ENCODE assay signal across 8 cellular contexts in the genomic region with DNA sequence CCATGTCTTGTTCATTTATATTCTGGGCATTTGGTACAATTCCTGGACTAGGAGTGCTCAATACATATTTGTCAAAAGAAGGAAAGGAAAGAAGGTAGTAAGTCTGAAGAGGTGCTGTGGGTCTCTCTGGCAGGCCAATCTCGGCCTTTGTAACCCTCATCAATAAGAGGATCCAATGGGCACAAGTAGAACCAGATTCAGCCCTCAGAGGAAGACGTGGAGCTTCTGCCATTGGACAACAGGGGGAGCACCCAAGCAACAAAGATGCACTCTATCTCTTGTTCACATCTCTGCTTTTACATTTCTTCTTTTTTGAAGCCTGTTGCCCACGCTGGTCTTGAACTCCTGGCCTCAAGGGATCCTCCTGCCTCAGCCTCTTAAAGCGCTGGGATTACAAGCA. TPM values are rescaled to one million over a fixed set of nuclear protein-coding genes. Genes with fewer than 3 reads are reported as not detected.
DNase-seq lines count a peak whose midpoint lies in the region; ATAC-seq, FAIRE-seq and TF ChIP-seq lines count a peak whose summit lies in the region.

No MANE protein-coding gene starts in this region.

- H3K27ac Mint-ChIP-seq in glutamatergic neuron (ENCODE audit: unreplicated experiment): no peak overlapping the region

- H3K36me3 Mint-ChIP-seq in glutamatergic neuron (ENCODE audit: unreplicated experiment): no peaks in the 10 kb centered on the region

- peaks cover 2% of the 10 kb centered on the region for H3K27me3 Mint-ChIP-seq in glutamatergic neuron (ENCODE audit: unreplicated experiment)

- peak; percentile 27 for TF ChIP-seq CTCF in glutamatergic neuron (IDR thresholded peaks at IDR 0.05; ENCODE audit: partially characterized antibody, unreplicated experiment)

- peaks cover 3% of the 10 kb centered on the region for H3K4me1 Mint-ChIP-seq in glutamatergic neuron (ENCODE audit: low read depth, unreplicated experiment)

- no peak for ATAC-seq in HG03025 (IDR thresholded peaks at IDR 0.05; ENCODE audit: low FRiP score, unreplicated experiment)

- peaks cover 6% of the 10 kb centered on the region for H3K9me3 Mint-ChIP-seq in glutamatergic neuron (ENCODE audit: unreplicated experiment)

- no peak overlapping the region for H3K4me3 Mint-ChIP-seq in glutamatergic neuron (ENCODE audit: unreplicated experiment)

- no peak for FAIRE-seq in urothelium cell line (lab: Jason Lieb, UNC)

- DNase-seq in NCI-H146 treated with DMSO at 0.1 percent for 48 hours (lab: John Stamatoyannopoulos, UW; ENCODE audit: unreplicated experiment) (peak; percentile 6), NCI-H146 (lab: John Stamatoyannopoulos, UW) (no peak), NAMALWA (ENCODE audit: low spot score) (peak; percentile 78), glutamatergic neuron (no peak), urothelium cell line (ENCODE audit: low spot score) (peak; percentile 12), HK-2 (ENCODE audit: unreplicated experiment) (no peak)
- DNase-seq in activated CD8-positive, alpha-beta memory T cell treated with anti-CD3 and anti-CD28 coated beads, Interleukin-2, amount 50 U/mL, for 4 hours: peak; percentile 34

RNA-seq across cellular contexts. Expression of gene VPS11, which starts 2.2 kb away (rescaled TPM):
- total RNA-seq in glutamatergic neuron (ENCODE audit: unreplicated experiment): 32.7 TPM

RNA-seq across cellular contexts. Expression of gene HYOU1, which starts 8.4 kb away (rescaled TPM):
- total RNA-seq in glutamatergic neuron (ENCODE audit: unreplicated experiment): 193 TPM

RNA-seq across cellular contexts. Expression of gene HMBS, which starts 19.3 kb away (rescaled TPM):
- 30.4 TPM for total RNA-seq in glutamatergic neuron (ENCODE audit: unreplicated experiment)

RNA-seq across cellular contexts. Expression of gene SLC37A4, which starts 34.7 kb away (rescaled TPM):
- 21.2 TPM for total RNA-seq in glutamatergic neuron (ENCODE audit: unreplicated experiment)

RNA-seq across cellular contexts. Expression of gene DPAGT1, which starts 36.3 kb away (rescaled TPM):
- total RNA-seq in glutamatergic neuron (ENCODE audit: unreplicated experiment): 36.1 TPM

Comparison
In these comparisons a context has a peak if more than half of its experiments do, and no peak if none do; other contexts are left out.
1. DNase-seq: peak in NCI-H146 treated with DMSO at 0.1 percent for 48 hours (single experiment), NAMALWA (single experiment), activated CD8-positive, alpha-beta memory T cell treated with anti-CD3 and anti-CD28 coated beads, Interleukin-2, amount 50 U/mL, for 4 hours (single experiment) and urothelium cell line (single experiment); none in NCI-H146 (single experiment), glutamatergic neuron (single experiment) and HK-2 (single experiment).